In genomic region chr14:91889477-91890211, GRCh38 we compare ENCODE assay signal across 12 cellular contexts. TPM values are rescaled to one million over a fixed set of nuclear protein-coding genes. Genes with fewer than 3 reads are reported as not detected.
DNase-seq lines count a peak whose midpoint lies in the region; ATAC-seq and TF ChIP-seq lines count a peak whose summit lies in the region.
"Had no signal": no experiment of that assay in that cellular context is flagged by ENCODE, and none has a peak within 500 bp of the region (broad histone marks: within the 10 kb centered on the region; RNA-seq: fewer than 3 reads in every experiment).

No MANE protein-coding gene starts in this region.

- intact Hi-C loops in body of pancreas (cut with DNase I) (loop anchor here (10.0 kb wide), 1 partner anchor 55 kb away; no protein-coding TSS in a partner anchor), left lung (cut with DNase I) (no loop called here), stomach (cut with DNase I; ENCODE audit: low total_unique reads) (no loop called here)

- TF ChIP-seq POLR2A in body of pancreas (IDR thresholded peaks at IDR 0.05) = peak in 1 of 3 donors; percentile 44
- no peak for TF ChIP-seq POLR2A in stomach (IDR thresholded peaks at IDR 0.05)

- peak overlapping the region; percentile 78 to 88 (median 87) for H3K27ac ChIP-seq in body of pancreas
- H3K27ac ChIP-seq in left lung = peak overlapping the region in 1 of 2 donors; percentile 13
- H3K27ac ChIP-seq in stomach = peak overlapping the region; percentile 78 to 88 (median 81)

- ATAC-seq in body of pancreas (peak; percentile 69), left lung (peak; percentile 25)

- H3K9me3 ChIP-seq in body of pancreas = no peaks in the 10 kb centered on the region
- no peaks in the 10 kb centered on the region for H3K9me3 ChIP-seq in left lung
- H3K9me3 ChIP-seq in stomach = no peaks in the 10 kb centered on the region

- H3K36me3 ChIP-seq in body of pancreas (replicated peaks in 1 of 2; ENCODE audit: insufficient read depth in 1 of 2, low read depth in 2 of 2) (no peaks in the 10 kb centered on the region), left lung (peaks cover 0 to 5% of the 10 kb centered on the region in 2 donors), stomach (peaks cover 0 to 18% (median 4%) of the 10 kb centered on the region in 4 donors)

- in situ Hi-C loops in KBM-7 (cut with MboI; ENCODE audit: low pct_unique_long_range_greater_than_20kb, low sequenced_read_pairs) = no loop called here

- H3K4me3 ChIP-seq in body of pancreas (no peak overlapping the region), left lung (no peak overlapping the region), stomach (no peak overlapping the region)

- TF ChIP-seq EP300 in stomach (IDR thresholded peaks at IDR 0.05) = no peak

- DNase-seq in NCI-H2029 (lab: John Stamatoyannopoulos, UW) = peak; percentile 87
- peak; percentile 66 to 97 (median 93) for DNase-seq in body of pancreas
- DNase-seq in left lung = no peak
- peak; percentile 88 for DNase-seq in stomach
- no peak for DNase-seq in NCI-H2227 treated with DMSO at 0.1 percent for 48 hours (lab: John Stamatoyannopoulos, UW)
- no peak for DNase-seq in KBM-7
- DNase-seq in effector CD4-positive, alpha-beta T cell = no peak
- DNase-seq: activated gamma-delta T cell treated with Interleukin-2 at 50 U/mL for 16 hours, mesendoderm, NCI-H446 treated with DMSO at 0.1 percent for 48 hours, T-helper 9 cell had no signal

- 15 to 28% methylated on average over 8 to 13 of the region's 13 CpGs for WGBS in body of pancreas, 2 donors
- 11 to 41% (median 33%) methylated on average over 11 to 13 of the region's 13 CpGs for WGBS in stomach, 5 donors

- H3K27me3 ChIP-seq in body of pancreas = no peaks in the 10 kb centered on the region
- no peaks in the 10 kb centered on the region for H3K27me3 ChIP-seq in left lung
- no peaks in the 10 kb centered on the region for H3K27me3 ChIP-seq in stomach

- peaks cover 40% of the 10 kb centered on the region for H3K4me1 ChIP-seq in body of pancreas
- H3K4me1 ChIP-seq in left lung = peaks cover 5 to 20% of the 10 kb centered on the region in 2 donors
- H3K4me1 ChIP-seq in stomach = peaks cover 24 to 45% (median 36%) of the 10 kb centered on the region in 4 donors

- peak in 4 of 7 experiments; percentile 10 to 29 (median 20) for TF ChIP-seq CTCF in body of pancreas (IDR thresholded peaks at IDR 0.05)
- no peak for TF ChIP-seq CTCF in left lung (IDR thresholded peaks at IDR 0.05)
- TF ChIP-seq CTCF in stomach (IDR thresholded peaks at IDR 0.05) = peak in 1 of 7 experiments; percentile 12

RNA-seq across cellular contexts. Expression of gene TC2N, which starts 22.3 kb away (rescaled TPM):
- total RNA-seq in body of pancreas (100 to 1,000 TPM; 105 to 168 TPM), left lung (10 to 100 TPM; 43.6 to 58.1 TPM), stomach (100 to 1,000 TPM in 3 of 5 donors, 10 to 100 TPM in 2; 66.6 to 162 (median 106) TPM)
- 10 to 100 TPM; 15.6 to 34.2 (median 19.7) TPM for polyA plus RNA-seq in stomach
- total RNA-seq: HT1080 had no signal

RNA-seq across cellular contexts. Expression of gene FBLN5, which starts 57.9 kb away (rescaled TPM):
- total RNA-seq in body of pancreas (100 to 1,000 TPM in 1 of 2 donors, 10 to 100 TPM in 1; 52.1 to 129 TPM), left lung (100 to 1,000 TPM in 1 of 2 donors, 10 to 100 TPM in 1; 84.5 to 125 TPM), stomach (100 to 1,000 TPM in 2 of 5 donors, 10 to 100 TPM in 3; 44.9 to 151 (median 76.3) TPM)
- polyA plus RNA-seq in stomach = 10 to 100 TPM; 20.1 to 48.3 (median 22.7) TPM

Comparison
In these comparisons a context has a peak if more than half of its experiments do, and no peak if none do; other contexts are left out.
1. DNase-seq: peak in NCI-H2029 (single experiment), body of pancreas (4 of 4) and stomach (single experiment); none in left lung (0 of 2), NCI-H2227 treated with DMSO at 0.1 percent for 48 hours (single experiment), KBM-7 (single experiment) and effector CD4-positive, alpha-beta T cell (single experiment).
2. CTCF ChIP-seq: peak in body of pancreas (4 of 7); none in left lung (0 of 2).